28 cellular contexts compared by ENCODE assay signal in genomic region chr15:35005933-35006332, GRCh38.
"Had no signal": no experiment of that assay in that cellular context is flagged by ENCODE, and none has a peak within 500 bp of the region (broad histone marks: within the 10 kb centered on the region; RNA-seq: fewer than 3 reads in every experiment).

No MANE protein-coding gene starts in this region.

- DNase-seq: hypothalamus; immature natural killer cell; islet precursor cell; left ventricle myocardium inferior; midbrain; mucosa of descending colon; naive thymus-derived CD4-positive, alpha-beta T cell; occipital lobe; right lobe of liver; stimulated activated CD4-positive, alpha-beta T cell treated with anti-CD3 and anti-CD28 coated beads, Interleukin-1b, Interleukin-23, amount 100 ng/mL, for 48 hours; stimulated activated CD4-positive, alpha-beta T cell treated with anti-CD3 and anti-CD28 coated beads, Interleukin-2, amount 100 ng/mL, for 48 hours; stimulated activated CD4-positive, alpha-beta T cell treated with anti-CD3 and anti-CD28 coated beads, Interleukin-4, amount 100 ng/mL, for 4 hours; stimulated activated naive CD4-positive, alpha-beta T cell; tibial artery; trophoblast cell; upper lobe of right lung had no signal

- H3K9ac ChIP-seq: parathyroid adenoma had no signal

- H3K36me3 ChIP-seq: left ventricle myocardium inferior, neutrophil, right atrium auricular region, right lobe of liver, suprapubic skin, thoracic aorta, tibial artery, upper lobe of right lung had no signal

- H3K4me1 Mint-ChIP-seq: immature natural killer cell; memory B cell; naive thymus-derived CD4-positive, alpha-beta T cell had no signal

- H3K27me3 Mint-ChIP-seq: memory B cell; stimulated activated naive CD8-positive, alpha-beta T cell treated with anti-CD3 and anti-CD28 coated beads, Interleukin-15, Interleukin-2, amounts not matched to agents 100 ng/mL and 50 ng/mL, for 24 hours had no signal

- H3K4me1 ChIP-seq: parathyroid adenoma, right lobe of liver, suprapubic skin, tibial artery, upper lobe of right lung had no signal

- H3K27me3 ChIP-seq: neutrophil, right atrium auricular region, right lobe of liver, suprapubic skin, tibial artery, upper lobe of right lung had no signal

- H3K9me3 ChIP-seq: left ventricle myocardium inferior, mucosa of descending colon, neutrophil, right atrium auricular region, right lobe of liver, suprapubic skin, thoracic aorta, tibial artery, upper lobe of right lung had no signal

- H3K79me2 ChIP-seq: parathyroid adenoma had no signal

- H3K9me3 Mint-ChIP-seq: immature natural killer cell; memory B cell; naive thymus-derived CD4-positive, alpha-beta T cell; natural killer cell treated with Interleukin-12 subunit alpha and Interleukin-12 subunit beta and Interleukin-15 and Interleukin-18, amount 100 ng/mL, for 72 hours; neural crest cell; stimulated activated naive CD8-positive, alpha-beta T cell treated with anti-CD3 and anti-CD28 coated beads, Interleukin-15, Interleukin-2, amounts not matched to agents 100 ng/mL and 50 ng/mL, for 24 hours had no signal

- H3K4me3 Mint-ChIP-seq: immature natural killer cell; memory B cell; naive thymus-derived CD4-positive, alpha-beta T cell; natural killer cell treated with Interleukin-12 subunit alpha and Interleukin-12 subunit beta and Interleukin-15 and Interleukin-18, amount 100 ng/mL, for 72 hours; neural crest cell; stimulated activated naive CD8-positive, alpha-beta T cell treated with anti-CD3 and anti-CD28 coated beads, Interleukin-15, Interleukin-2, amounts not matched to agents 100 ng/mL and 50 ng/mL, for 24 hours had no signal

- H3K36me3 Mint-ChIP-seq: immature natural killer cell; memory B cell; naive thymus-derived CD4-positive, alpha-beta T cell; natural killer cell treated with Interleukin-12 subunit alpha and Interleukin-12 subunit beta and Interleukin-15 and Interleukin-18, amount 100 ng/mL, for 72 hours had no signal

- ATAC-seq: mucosa of descending colon; naive thymus-derived CD4-positive, alpha-beta T cell; natural killer cell treated with Interleukin-12 subunit alpha and Interleukin-12 subunit beta and Interleukin-15 and Interleukin-18, amount 100 ng/mL, for 72 hours; right lobe of liver; upper lobe of right lung had no signal

- H2AFZ ChIP-seq: parathyroid adenoma had no signal

- H3K4me2 ChIP-seq: smooth muscle cell had no signal

- H3K27ac ChIP-seq: left ventricle myocardium inferior, neutrophil, parathyroid adenoma, right atrium auricular region, right lobe of liver, suprapubic skin, thoracic aorta, tibial artery, upper lobe of right lung had no signal

- H3K27ac Mint-ChIP-seq: immature natural killer cell; memory B cell; naive thymus-derived CD4-positive, alpha-beta T cell; natural killer cell treated with Interleukin-12 subunit alpha and Interleukin-12 subunit beta and Interleukin-15 and Interleukin-18, amount 100 ng/mL, for 72 hours; stimulated activated naive CD8-positive, alpha-beta T cell treated with anti-CD3 and anti-CD28 coated beads, Interleukin-15, Interleukin-2, amounts not matched to agents 100 ng/mL and 50 ng/mL, for 24 hours had no signal

- H3K4me3 ChIP-seq: left ventricle myocardium inferior, lung, mucosa of descending colon, right atrium auricular region, right lobe of liver, smooth muscle cell, suprapubic skin, thoracic aorta, tibial artery, upper lobe of right lung had no signal

- FAIRE-seq: urothelium cell line had no signal
